ENCODE assay signal across 10 cellular contexts in genomic region chr3:66115858-66116654, GRCh38.
DNase-seq lines count a peak whose midpoint lies in the region; ATAC-seq and TF ChIP-seq lines count a peak whose summit lies in the region.
"Had no signal": no experiment of that assay in that cellular context is flagged by ENCODE, and none has a peak within 500 bp of the region (broad histone marks: within the 10 kb centered on the region; RNA-seq: fewer than 3 reads in every experiment).

No MANE protein-coding gene starts in this region.

- H2AFZ ChIP-seq in parathyroid adenoma = no peak overlapping the region

- peak overlapping the region; percentile 40 for H3K4me2 ChIP-seq in parathyroid adenoma (ENCODE audit: low read length)

- no peaks in the 10 kb centered on the region for H3K9me3 ChIP-seq in parathyroid adenoma (ENCODE audit: control insufficient read depth, low read length)

- H3K4me3 ChIP-seq in parathyroid adenoma (ENCODE audit: low read depth, low read length) = peak overlapping the region; percentile 3

- no peaks in the 10 kb centered on the region for H3K79me2 ChIP-seq in parathyroid adenoma

- no peak for TF ChIP-seq CTCF in parathyroid adenoma (IDR thresholded peaks at IDR 0.05)

- no peak overlapping the region for H3K9ac ChIP-seq in parathyroid adenoma

- no peak for ATAC-seq in activated CD4-positive, CD25-positive, alpha-beta regulatory T cell treated with anti-CD3 and anti-CD28 coated beads, Interleukin-2, amount 50 U/mL, for 24 hours
- no peak for ATAC-seq in HG02981 (IDR thresholded peaks at IDR 0.05; ENCODE audit: unreplicated experiment)
- no peak for ATAC-seq in HG03520 (IDR thresholded peaks at IDR 0.05; ENCODE audit: unreplicated experiment)

- H3K4me1 ChIP-seq in parathyroid adenoma = peaks cover 10% of the 10 kb centered on the region

- H3K27ac ChIP-seq in parathyroid adenoma = no peak overlapping the region

- no peaks in the 10 kb centered on the region for H3K36me3 ChIP-seq in parathyroid adenoma (ENCODE audit: control insufficient read depth, insufficient read depth, low read length)

- no peaks in the 10 kb centered on the region for H3K27me3 ChIP-seq in parathyroid adenoma (ENCODE audit: control insufficient read depth, insufficient read depth, low read length)

- DNase-seq in EH (ENCODE audit: low read depth) = peak; percentile 95
- peak; percentile 61 for DNase-seq in T1000 (lab: John Stamatoyannopoulos, UW)
- peak; percentile 96 for DNase-seq in glomerular endothelial cell (ENCODE audit: extremely low read depth, low read depth, low spot score)
- DNase-seq in DMS153 treated with DMSO at 0.1 percent for 48 hours (lab: John Stamatoyannopoulos, UW; ENCODE audit: unreplicated experiment) = no peak
- DNase-seq: GDM1, SHP77 treated with DMSO at 0.1 percent for 48 hours had no signal
